9 cellular contexts compared by ENCODE assay signal in genomic region chr6:29834564-29835436, GRCh38. TPM values are rescaled to one million over a fixed set of nuclear protein-coding genes. Genes with fewer than 3 reads are reported as not detected.
A peak's percentile ranks its signal among the peaks of the same experiment; 100 is the strongest.
DNase-seq lines count a peak whose midpoint lies in the region; TF ChIP-seq lines count a peak whose summit lies in the region.
"Had no signal": no experiment of that assay in that cellular context is flagged by ENCODE, and none has a peak within 500 bp of the region (broad histone marks: within the 10 kb centered on the region; RNA-seq: fewer than 3 reads in every experiment).

No MANE protein-coding gene starts in this region.

- H2BK5ac ChIP-seq in mesenchymal stem cell (ENCODE audit: low read depth, low read length, poor library complexity, severe bottlenecking), result no peak overlapping the region

- peaks cover 84% of the 10 kb centered on the region for H3K27me3 Mint-ChIP-seq in chondrocyte (ENCODE audit: low read depth)

- no peak overlapping the region for H4K91ac ChIP-seq in mesenchymal stem cell (ENCODE audit: low read length)

- no peaks in the 10 kb centered on the region for H3K9me3 Mint-ChIP-seq in chondrocyte (ENCODE audit: low read depth)

- no peak overlapping the region for H3K4ac ChIP-seq in mesenchymal stem cell (ENCODE audit: low read depth in 1 of 2, low read length in 2 of 2)

- H3K4me1 ChIP-seq in HEK293 (ENCODE audit: control insufficient read depth, insufficient read depth, low read length), result no peaks in the 10 kb centered on the region
- H3K4me1 ChIP-seq in mesenchymal stem cell (ENCODE audit: control insufficient read depth, insufficient read depth, low read depth, low read length), result no peaks in the 10 kb centered on the region
- peaks cover 3% of the 10 kb centered on the region for H3K4me1 ChIP-seq in testis

- no peak overlapping the region for H3K4me3 ChIP-seq in AG10803 (ENCODE audit: low read length)
- no peak overlapping the region for H3K4me3 ChIP-seq in HEK293 (ENCODE audit: low read depth, low read length)
- H3K4me3 ChIP-seq in WERI-Rb-1 (ENCODE audit: low read depth, low read length), result no peak overlapping the region
- no peak overlapping the region for H3K4me3 ChIP-seq in mesenchymal stem cell (ENCODE audit: insufficient read depth in 1 of 2, low read depth in 1 of 2, low read length in 2 of 2)
- H3K4me3 ChIP-seq in testis, result no peak overlapping the region

- H2AK5ac ChIP-seq in mesenchymal stem cell (ENCODE audit: low read length, severe bottlenecking), result no peak overlapping the region

- H2BK12ac ChIP-seq in mesenchymal stem cell (ENCODE audit: low read length in 2 of 2), result no peak overlapping the region

- WGBS in mesenchymal stem cell, result 29% methylated on average over 16 of the region's 16 CpGs
- 14 to 21% methylated on average over 16 of the region's 16 CpGs for WGBS in testis, 2 donors

- no peak overlapping the region for H4K8ac ChIP-seq in mesenchymal stem cell (ENCODE audit: low read length)

- TF ChIP-seq CTCF in AG10803 (conservative IDR thresholded peaks at IDR 0.05; ENCODE audit: low read length), result peak; percentile 77
- peak; percentile 58; the same call in 1 of the 2 replicates for TF ChIP-seq CTCF in HEK293 (tag by site-specific recombination; IDR thresholded peaks at IDR 0.05)
- peak; percentile 91 for TF ChIP-seq CTCF in WERI-Rb-1 (IDR thresholded peaks at IDR 0.05; ENCODE audit: low read depth, low read length)
- peak; percentile 93 for TF ChIP-seq CTCF in chondrocyte (IDR thresholded peaks at IDR 0.05)
- TF ChIP-seq CTCF in testis (IDR thresholded peaks at IDR 0.05), result peak; percentile 33 to 65 (median 61)

- H3K4me2 ChIP-seq in mesenchymal stem cell (ENCODE audit: low read length, poor library complexity, severe bottlenecking), result no peak overlapping the region

- H3K27ac ChIP-seq in HEK293 (ENCODE audit: extremely low read depth, low read depth, low read length) (no peak overlapping the region), WERI-Rb-1 (no peak overlapping the region), mesenchymal stem cell (ENCODE audit: low read length, poor library complexity, severe bottlenecking) (no peak overlapping the region), testis (no peak overlapping the region)
- H3K27ac ChIP-seq: epithelial cell of prostate had no signal

- H3K18ac ChIP-seq in mesenchymal stem cell (ENCODE audit: low read depth in 1 of 2, low read length in 2 of 2), result no peak overlapping the region

- H3K79me1 ChIP-seq in mesenchymal stem cell (replicated peaks; ENCODE audit: low read length, poor library complexity, severe bottlenecking), result no peaks in the 10 kb centered on the region

- H2AFZ ChIP-seq in mesenchymal stem cell (ENCODE audit: low read depth, low read length), result no peak overlapping the region

- H3K9me3 ChIP-seq in HEK293 (ENCODE audit: control insufficient read depth, insufficient read depth, low read depth, low read length) (no peaks in the 10 kb centered on the region), WERI-Rb-1 (ENCODE audit: severe bottlenecking) (no peaks in the 10 kb centered on the region), mesenchymal stem cell (ENCODE audit: control insufficient read depth, low read length) (no peaks in the 10 kb centered on the region), testis (no peaks in the 10 kb centered on the region)

- no peak overlapping the region for H3K23ac ChIP-seq in mesenchymal stem cell (ENCODE audit: low read length in 2 of 2)

- H3K9ac ChIP-seq in mesenchymal stem cell (ENCODE audit: low read length), result no peak overlapping the region

- CTCF ChIA-PET in HEK293 (lab: Yijun Ruan, JAX), result interaction anchor here (0.6 to 5.0 kb wide), 48 partner anchors 9 to 202 kb away, joined by 3 to 158 read pairs (median 5); no protein-coding TSS in a partner anchor

- no peaks in the 10 kb centered on the region for H3K4me1 Mint-ChIP-seq in chondrocyte (ENCODE audit: low read depth)

- H2BK15ac ChIP-seq in mesenchymal stem cell (ENCODE audit: low read depth, poor library complexity, severe bottlenecking), result no peak overlapping the region

- peak; percentile 8 for DNase-seq in AG10803 (ENCODE audit: low read depth)
- DNase-seq in WERI-Rb-1, result peak; percentile 68
- no peak for DNase-seq in chondrocyte (ENCODE audit: low spot score)
- peak; percentile 9 for DNase-seq in mesenchymal stem cell
- peak; percentile 54 for DNase-seq in testis
- DNase-seq in COR-L47 (lab: John Stamatoyannopoulos, UW), result no peak
- no peak for DNase-seq in GOT3 (lab: John Stamatoyannopoulos, UW)

- no peak overlapping the region for H3K14ac ChIP-seq in mesenchymal stem cell (ENCODE audit: low read length in 2 of 2)

- H3K27me3 ChIP-seq in WERI-Rb-1 (ENCODE audit: insufficient read depth, low read depth, severe bottlenecking), result peaks cover 46% of the 10 kb centered on the region
- peaks cover 47 to 90% of the 10 kb centered on the region in 2 experiments for H3K27me3 ChIP-seq in mesenchymal stem cell (ENCODE audit: control insufficient read depth in 1 of 2, insufficient read depth in 1 of 2, low read length in 2 of 2)
- no peaks in the 10 kb centered on the region for H3K27me3 ChIP-seq in testis

- no peak overlapping the region for H2BK120ac ChIP-seq in mesenchymal stem cell (ENCODE audit: low read depth, low read length)

- POLR2A ChIA-PET in HEK293 (lab: Yijun Ruan, JAX), result no interaction called here

- no peak overlapping the region for H3K27ac Mint-ChIP-seq in chondrocyte (ENCODE audit: unreplicated experiment)

- intact Hi-C loops in testis (cut with DNase I; ENCODE audit: low total_unique reads), result loop anchor here (10.0 kb wide), 1 partner anchor 130 kb away; no protein-coding TSS in a partner anchor

- H3K36me3 ChIP-seq in HEK293 (ENCODE audit: control insufficient read depth in 2 of 2, insufficient read depth in 1 of 2, low read length in 2 of 2) (no peaks in the 10 kb centered on the region), WERI-Rb-1 (no peaks in the 10 kb centered on the region), mesenchymal stem cell (ENCODE audit: control insufficient read depth in 1 of 2, insufficient read depth in 2 of 2, low read depth in 1 of 2, low read length in 2 of 2) (no peaks in the 10 kb centered on the region), testis (ENCODE audit: low read depth, missing control alignments) (no peaks in the 10 kb centered on the region)

- H3K36me3 Mint-ChIP-seq in chondrocyte (ENCODE audit: low read depth), result no peaks in the 10 kb centered on the region

- no peak for TF ChIP-seq POLR2A in testis (IDR thresholded peaks at IDR 0.05)

- no peak overlapping the region for H3K4me3 Mint-ChIP-seq in chondrocyte (ENCODE audit: unreplicated experiment)

TF ChIP-seq in HEK293, 187 proteins besides CTCF, POLR2A, EP300 and RAD21:
- no peak for TF ChIP-seq ZNF248 (tag by site-specific recombination; IDR thresholded peaks at IDR 0.05)
- no peak for TF ChIP-seq HIC1 (tag by site-specific recombination; IDR thresholded peaks at IDR 0.05)
- TF ChIP-seq ZNF280D (tag by site-specific recombination; IDR thresholded peaks at IDR 0.05), result no peak
- TF ChIP-seq ZNF404 (tag by site-specific recombination; IDR thresholded peaks at IDR 0.05), result no peak
- TF ChIP-seq ZSCAN30 (tag by site-specific recombination; IDR thresholded peaks at IDR 0.05), result 0 out of 2 replicates have a peak, but pooled peaks have one; percentile 37
- TF ChIP-seq ZNF2 (tag by site-specific recombination; IDR thresholded peaks at IDR 0.05), result 0 out of 2 replicates have a peak, but pooled peaks have one; percentile 34
- TF ChIP-seq ZNF654 (tag by site-specific recombination; IDR thresholded peaks at IDR 0.05; ENCODE audit: low read depth), result peak; percentile 83

RNA-seq across cellular contexts. Expression of gene HLA-G, which starts 7.2 kb away (rescaled TPM):
- 0.30 to 0.46 TPM in 2 of 3 replicates, not detected in the other for total RNA-seq in chondrocyte
- polyA plus RNA-seq in mesenchymal stem cell (2013, experiment 1 of 2), result not detected
- polyA plus RNA-seq in mesenchymal stem cell (2013, experiment 2 of 2), result not detected
- total RNA-seq in testis, result 1 to 10 TPM; 1.2 to 4.4 TPM
- polyA plus RNA-seq in testis (ENCODE audit: insufficient read depth, low read depth, low replicate concordance), result 7.4 TPM

Comparison
In these comparisons a context has a peak if more than half of its experiments do, and no peak if none do; other contexts are left out.
1. DNase-seq: peak in AG10803 (single experiment), WERI-Rb-1 (single experiment), mesenchymal stem cell (single experiment) and testis (single experiment); none in chondrocyte (single experiment), COR-L47 (single experiment) and GOT3 (single experiment).
2. Peak in every context shown above with its lines, with median percentiles within 50 percentile points of each other: CTCF ChIP-seq.